ENCODE assay signal across 1 cellular context in the genomic region with DNA sequence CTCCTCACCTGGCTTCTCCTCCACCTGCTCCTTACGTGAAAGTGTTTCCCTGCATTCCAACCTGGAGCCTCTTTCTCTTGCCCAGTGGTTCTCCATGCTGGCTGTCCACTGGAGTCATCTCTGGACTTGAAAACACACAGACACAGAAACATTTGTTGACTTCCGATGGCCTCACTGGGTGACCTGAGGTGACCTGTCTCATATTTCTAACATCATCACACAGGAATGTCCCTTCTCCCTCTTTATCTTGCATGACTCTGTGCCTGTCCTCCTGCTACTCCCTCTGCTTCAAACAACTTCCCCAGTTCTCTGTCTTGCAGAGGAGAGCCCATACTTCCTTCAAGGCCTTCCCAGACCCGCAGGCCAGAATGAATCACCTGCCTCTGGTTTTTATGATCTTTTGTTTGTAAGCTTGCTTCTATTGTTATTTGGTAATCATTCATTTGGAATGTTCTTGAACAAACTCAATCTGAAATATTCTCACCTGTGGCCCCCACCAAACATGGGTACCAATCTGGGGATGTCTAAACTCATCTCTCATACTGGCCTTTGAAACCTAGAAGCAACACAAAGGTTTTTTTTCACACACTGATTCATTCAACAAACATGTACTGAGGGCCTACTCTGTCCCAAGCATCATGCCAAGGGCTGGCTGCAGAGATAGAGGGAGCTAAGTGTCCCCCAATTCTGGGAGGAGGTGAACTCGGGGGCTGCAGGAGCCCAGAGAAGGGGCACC.
TF ChIP-seq lines count a peak whose summit lies in the region.

No MANE protein-coding gene starts in this region.

TF ChIP-seq in HepG2, 621 proteins besides CTCF, POLR2A, EP300 and RAD21 (continued from another document and continues in another):
- TF ChIP-seq, protein P1, sequence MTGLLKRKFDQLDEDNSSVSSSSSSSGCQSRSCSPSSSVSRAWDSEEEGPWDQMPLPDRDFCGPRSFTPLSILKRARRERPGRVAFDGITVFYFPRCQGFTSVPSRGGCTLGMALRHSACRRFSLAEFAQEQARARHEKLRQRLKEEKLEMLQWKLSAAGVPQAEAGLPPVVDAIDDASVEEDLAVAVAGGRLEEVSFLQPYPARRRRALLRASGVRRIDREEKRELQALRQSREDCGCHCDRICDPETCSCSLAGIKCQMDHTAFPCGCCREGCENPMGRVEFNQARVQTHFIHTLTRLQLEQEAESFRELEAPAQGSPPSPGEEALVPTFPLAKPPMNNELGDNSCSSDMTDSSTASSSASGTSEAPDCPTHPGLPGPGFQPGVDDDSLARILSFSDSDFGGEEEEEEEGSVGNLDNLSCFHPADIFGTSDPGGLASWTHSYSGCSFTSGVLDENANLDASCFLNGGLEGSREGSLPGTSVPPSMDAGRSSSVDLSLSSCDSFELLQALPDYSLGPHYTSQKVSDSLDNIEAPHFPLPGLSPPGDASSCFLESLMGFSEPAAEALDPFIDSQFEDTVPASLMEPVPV (CRISPR knock-in tag; IDR thresholded peaks at IDR 0.05) = no peak
- TF ChIP-seq NFIB (CRISPR knock-in tag; IDR thresholded peaks at IDR 0.05; ENCODE audit: borderline replicate concordance) (no peak), FOXP4 (CRISPR knock-in tag; IDR thresholded peaks at IDR 0.05) (peak; percentile 87), ZNF281 (CRISPR knock-in tag; IDR thresholded peaks at IDR 0.05; ENCODE audit: borderline replicate concordance) (peak; percentile 30; the same call in 1 of the 2 replicates), CEBPB (IDR thresholded peaks at IDR 0.05; ENCODE audit: borderline replicate concordance, low read depth, low read length) (peak; percentile 6; the same call in 1 of the 2 replicates), CBX2 (IDR thresholded peaks at IDR 0.05; ENCODE audit: low read depth, low read length) (no peak), CBX2 (CRISPR knock-in tag; IDR thresholded peaks at IDR 0.05; ENCODE audit: low read depth) (no peak), NCOR1 (IDR thresholded peaks at IDR 0.05; ENCODE audit: borderline replicate concordance, low read length) (peak; percentile 61; the same call in 1 of the 2 replicates), HOXD1 (CRISPR knock-in tag; IDR thresholded peaks at IDR 0.05) (0 out of 2 replicates have a peak, but pooled peaks have one; percentile 27), RARA (CRISPR knock-in tag; IDR thresholded peaks at IDR 0.05) (peak; percentile 94), ZNF431 (CRISPR knock-in tag; IDR thresholded peaks at IDR 0.05; ENCODE audit: borderline replicate concordance, low read depth) (peak; percentile 42; the same call in 1 of the 2 replicates), MIXL1 (CRISPR knock-in tag; IDR thresholded peaks at IDR 0.05) (peak; percentile 74), JUNB (CRISPR knock-in tag; IDR thresholded peaks at IDR 0.05; ENCODE audit: borderline replicate concordance) (peak; percentile 82; the same call in 1 of the 2 replicates), POGZ (CRISPR knock-in tag; IDR thresholded peaks at IDR 0.05) (0 out of 2 replicates have a peak, but pooled peaks have one; percentile 21), HNF4G (IDR thresholded peaks at IDR 0.05; ENCODE audit: borderline replicate concordance, low read depth, low read length) (no peak), HNF4G (CRISPR knock-in tag; IDR thresholded peaks at IDR 0.05; ENCODE audit: borderline replicate concordance, low read depth) (0 out of 2 replicates have a peak, but pooled peaks have one; percentile 43), ZIK1 (CRISPR knock-in tag; IDR thresholded peaks at IDR 0.05; ENCODE audit: borderline replicate concordance, low read depth) (no peak), PHF21A (CRISPR knock-in tag; IDR thresholded peaks at IDR 0.05) (peak; percentile 75; the same call in 1 of the 2 replicates), SAP130 (CRISPR knock-in tag; IDR thresholded peaks at IDR 0.05; ENCODE audit: low read depth) (peak; percentile 84), ZNF644 (CRISPR knock-in tag; IDR thresholded peaks at IDR 0.05; ENCODE audit: low read depth) (peak; percentile 92)
- TF ChIP-seq, protein P2, sequence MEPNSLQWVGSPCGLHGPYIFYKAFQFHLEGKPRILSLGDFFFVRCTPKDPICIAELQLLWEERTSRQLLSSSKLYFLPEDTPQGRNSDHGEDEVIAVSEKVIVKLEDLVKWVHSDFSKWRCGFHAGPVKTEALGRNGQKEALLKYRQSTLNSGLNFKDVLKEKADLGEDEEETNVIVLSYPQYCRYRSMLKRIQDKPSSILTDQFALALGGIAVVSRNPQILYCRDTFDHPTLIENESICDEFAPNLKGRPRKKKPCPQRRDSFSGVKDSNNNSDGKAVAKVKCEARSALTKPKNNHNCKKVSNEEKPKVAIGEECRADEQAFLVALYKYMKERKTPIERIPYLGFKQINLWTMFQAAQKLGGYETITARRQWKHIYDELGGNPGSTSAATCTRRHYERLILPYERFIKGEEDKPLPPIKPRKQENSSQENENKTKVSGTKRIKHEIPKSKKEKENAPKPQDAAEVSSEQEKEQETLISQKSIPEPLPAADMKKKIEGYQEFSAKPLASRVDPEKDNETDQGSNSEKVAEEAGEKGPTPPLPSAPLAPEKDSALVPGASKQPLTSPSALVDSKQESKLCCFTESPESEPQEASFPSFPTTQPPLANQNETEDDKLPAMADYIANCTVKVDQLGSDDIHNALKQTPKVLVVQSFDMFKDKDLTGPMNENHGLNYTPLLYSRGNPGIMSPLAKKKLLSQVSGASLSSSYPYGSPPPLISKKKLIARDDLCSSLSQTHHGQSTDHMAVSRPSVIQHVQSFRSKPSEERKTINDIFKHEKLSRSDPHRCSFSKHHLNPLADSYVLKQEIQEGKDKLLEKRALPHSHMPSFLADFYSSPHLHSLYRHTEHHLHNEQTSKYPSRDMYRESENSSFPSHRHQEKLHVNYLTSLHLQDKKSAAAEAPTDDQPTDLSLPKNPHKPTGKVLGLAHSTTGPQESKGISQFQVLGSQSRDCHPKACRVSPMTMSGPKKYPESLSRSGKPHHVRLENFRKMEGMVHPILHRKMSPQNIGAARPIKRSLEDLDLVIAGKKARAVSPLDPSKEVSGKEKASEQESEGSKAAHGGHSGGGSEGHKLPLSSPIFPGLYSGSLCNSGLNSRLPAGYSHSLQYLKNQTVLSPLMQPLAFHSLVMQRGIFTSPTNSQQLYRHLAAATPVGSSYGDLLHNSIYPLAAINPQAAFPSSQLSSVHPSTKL (CRISPR knock-in tag; IDR thresholded peaks at IDR 0.05) = peak; percentile 89
- TF ChIP-seq, protein P3, sequence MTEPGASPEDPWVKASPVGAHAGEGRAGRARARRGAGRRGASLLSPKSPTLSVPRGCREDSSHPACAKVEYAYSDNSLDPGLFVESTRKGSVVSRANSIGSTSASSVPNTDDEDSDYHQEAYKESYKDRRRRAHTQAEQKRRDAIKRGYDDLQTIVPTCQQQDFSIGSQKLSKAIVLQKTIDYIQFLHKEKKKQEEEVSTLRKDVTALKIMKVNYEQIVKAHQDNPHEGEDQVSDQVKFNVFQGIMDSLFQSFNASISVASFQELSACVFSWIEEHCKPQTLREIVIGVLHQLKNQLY (CRISPR knock-in tag; IDR thresholded peaks at IDR 0.05) = peak; percentile 36; the same call in 1 of the 2 replicates
- TF ChIP-seq, protein P4, sequence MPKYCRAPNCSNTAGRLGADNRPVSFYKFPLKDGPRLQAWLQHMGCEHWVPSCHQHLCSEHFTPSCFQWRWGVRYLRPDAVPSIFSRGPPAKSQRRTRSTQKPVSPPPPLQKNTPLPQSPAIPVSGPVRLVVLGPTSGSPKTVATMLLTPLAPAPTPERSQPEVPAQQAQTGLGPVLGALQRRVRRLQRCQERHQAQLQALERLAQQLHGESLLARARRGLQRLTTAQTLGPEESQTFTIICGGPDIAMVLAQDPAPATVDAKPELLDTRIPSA (CRISPR knock-in tag; IDR thresholded peaks at IDR 0.05; ENCODE audit: borderline replicate concordance) = no peak
- TF ChIP-seq, protein P5, sequence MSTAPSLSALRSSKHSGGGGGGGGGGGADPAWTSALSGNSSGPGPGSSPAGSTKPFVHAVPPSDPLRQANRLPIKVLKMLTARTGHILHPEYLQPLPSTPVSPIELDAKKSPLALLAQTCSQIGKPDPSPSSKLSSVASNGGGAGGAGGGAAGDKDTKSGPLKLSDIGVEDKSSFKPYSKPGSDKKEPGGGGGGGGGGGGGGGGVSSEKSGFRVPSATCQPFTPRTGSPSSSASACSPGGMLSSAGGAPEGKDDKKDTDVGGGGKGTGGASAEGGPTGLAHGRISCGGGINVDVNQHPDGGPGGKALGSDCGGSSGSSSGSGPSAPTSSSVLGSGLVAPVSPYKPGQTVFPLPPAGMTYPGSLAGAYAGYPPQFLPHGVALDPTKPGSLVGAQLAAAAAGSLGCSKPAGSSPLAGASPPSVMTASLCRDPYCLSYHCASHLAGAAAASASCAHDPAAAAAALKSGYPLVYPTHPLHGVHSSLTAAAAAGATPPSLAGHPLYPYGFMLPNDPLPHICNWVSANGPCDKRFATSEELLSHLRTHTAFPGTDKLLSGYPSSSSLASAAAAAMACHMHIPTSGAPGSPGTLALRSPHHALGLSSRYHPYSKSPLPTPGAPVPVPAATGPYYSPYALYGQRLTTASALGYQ (CRISPR knock-in tag; IDR thresholded peaks at IDR 0.05) = peak; percentile 65; the same call in 1 of the 2 replicates
- TF ChIP-seq, protein P6, sequence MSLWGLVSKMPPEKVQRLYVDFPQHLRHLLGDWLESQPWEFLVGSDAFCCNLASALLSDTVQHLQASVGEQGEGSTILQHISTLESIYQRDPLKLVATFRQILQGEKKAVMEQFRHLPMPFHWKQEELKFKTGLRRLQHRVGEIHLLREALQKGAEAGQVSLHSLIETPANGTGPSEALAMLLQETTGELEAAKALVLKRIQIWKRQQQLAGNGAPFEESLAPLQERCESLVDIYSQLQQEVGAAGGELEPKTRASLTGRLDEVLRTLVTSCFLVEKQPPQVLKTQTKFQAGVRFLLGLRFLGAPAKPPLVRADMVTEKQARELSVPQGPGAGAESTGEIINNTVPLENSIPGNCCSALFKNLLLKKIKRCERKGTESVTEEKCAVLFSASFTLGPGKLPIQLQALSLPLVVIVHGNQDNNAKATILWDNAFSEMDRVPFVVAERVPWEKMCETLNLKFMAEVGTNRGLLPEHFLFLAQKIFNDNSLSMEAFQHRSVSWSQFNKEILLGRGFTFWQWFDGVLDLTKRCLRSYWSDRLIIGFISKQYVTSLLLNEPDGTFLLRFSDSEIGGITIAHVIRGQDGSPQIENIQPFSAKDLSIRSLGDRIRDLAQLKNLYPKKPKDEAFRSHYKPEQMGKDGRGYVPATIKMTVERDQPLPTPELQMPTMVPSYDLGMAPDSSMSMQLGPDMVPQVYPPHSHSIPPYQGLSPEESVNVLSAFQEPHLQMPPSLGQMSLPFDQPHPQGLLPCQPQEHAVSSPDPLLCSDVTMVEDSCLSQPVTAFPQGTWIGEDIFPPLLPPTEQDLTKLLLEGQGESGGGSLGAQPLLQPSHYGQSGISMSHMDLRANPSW (CRISPR knock-in tag; IDR thresholded peaks at IDR 0.05; ENCODE audit: borderline replicate concordance) = peak; percentile 70; the same call in 1 of the 2 replicates
- TF ChIP-seq, protein P7, sequence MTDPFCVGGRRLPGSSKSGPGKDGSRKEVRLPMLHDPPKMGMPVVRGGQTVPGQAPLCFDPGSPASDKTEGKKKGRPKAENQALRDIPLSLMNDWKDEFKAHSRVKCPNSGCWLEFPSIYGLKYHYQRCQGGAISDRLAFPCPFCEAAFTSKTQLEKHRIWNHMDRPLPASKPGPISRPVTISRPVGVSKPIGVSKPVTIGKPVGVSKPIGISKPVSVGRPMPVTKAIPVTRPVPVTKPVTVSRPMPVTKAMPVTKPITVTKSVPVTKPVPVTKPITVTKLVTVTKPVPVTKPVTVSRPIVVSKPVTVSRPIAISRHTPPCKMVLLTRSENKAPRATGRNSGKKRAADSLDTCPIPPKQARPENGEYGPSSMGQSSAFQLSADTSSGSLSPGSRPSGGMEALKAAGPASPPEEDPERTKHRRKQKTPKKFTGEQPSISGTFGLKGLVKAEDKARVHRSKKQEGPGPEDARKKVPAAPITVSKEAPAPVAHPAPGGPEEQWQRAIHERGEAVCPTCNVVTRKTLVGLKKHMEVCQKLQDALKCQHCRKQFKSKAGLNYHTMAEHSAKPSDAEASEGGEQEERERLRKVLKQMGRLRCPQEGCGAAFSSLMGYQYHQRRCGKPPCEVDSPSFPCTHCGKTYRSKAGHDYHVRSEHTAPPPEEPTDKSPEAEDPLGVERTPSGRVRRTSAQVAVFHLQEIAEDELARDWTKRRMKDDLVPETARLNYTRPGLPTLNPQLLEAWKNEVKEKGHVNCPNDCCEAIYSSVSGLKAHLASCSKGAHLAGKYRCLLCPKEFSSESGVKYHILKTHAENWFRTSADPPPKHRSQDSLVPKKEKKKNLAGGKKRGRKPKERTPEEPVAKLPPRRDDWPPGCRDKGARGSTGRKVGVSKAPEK (CRISPR knock-in tag; IDR thresholded peaks at IDR 0.05; ENCODE audit: borderline replicate concordance) = no peak
